ENCODE assay signal across 10 cellular contexts in the genomic region with DNA sequence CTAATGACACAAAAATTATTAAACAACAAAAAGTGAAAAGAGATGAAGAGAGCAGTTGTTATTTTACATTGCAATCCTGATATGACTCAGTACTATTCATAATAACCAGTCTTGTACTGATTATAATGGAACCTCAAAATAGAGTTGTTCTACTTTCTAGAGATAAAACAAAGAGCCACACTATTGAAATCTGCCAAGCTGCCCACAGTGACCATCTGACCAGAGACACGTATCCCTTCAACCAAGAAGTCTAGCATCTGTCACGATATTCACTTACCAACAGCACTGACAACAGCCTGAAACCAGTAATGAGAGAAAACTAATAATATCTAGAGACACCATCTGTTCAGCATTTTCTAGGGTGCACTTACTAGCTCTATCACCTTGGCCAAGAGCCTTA.
DNase-seq lines count a peak whose midpoint lies in the region; ATAC-seq and FAIRE-seq lines count a peak whose summit lies in the region.
"Had no signal": no experiment of that assay in that cellular context is flagged by ENCODE, and none has a peak within 500 bp of the region (broad histone marks: within the 10 kb centered on the region; RNA-seq: fewer than 3 reads in every experiment).

No MANE protein-coding gene starts in this region.

- DNase-seq in NCI-H82 treated with DMSO at 0.1 percent for 48 hours (lab: John Stamatoyannopoulos, UW; ENCODE audit: unreplicated experiment) (peak; percentile 51), NCI-H510A (lab: John Stamatoyannopoulos, UW) (no peak), COR-L47 (lab: John Stamatoyannopoulos, UW) (no peak), HTR-8/SVneo (ENCODE audit: insufficient read length, low spot score) (no peak)
- DNase-seq in activated T-cell treated with anti-CD3 and anti-CD28 coated beads, Interleukin-2, amount 50 U/mL, for 24 hours, result no peak
- DNase-seq: activated T-cell treated with anti-CD3 and anti-CD28 coated beads, Interleukin-2, amount 50 U/mL, for 4 hours; nephron progenitor cell had no signal

- no peaks in the 10 kb centered on the region for H3K36me3 Mint-ChIP-seq in activated T-cell treated with anti-CD3 and anti-CD28 coated beads, Interleukin-2, amount 50 U/mL, for 24 hours (ENCODE audit: low read depth)

- H3K27ac Mint-ChIP-seq in activated T-cell treated with anti-CD3 and anti-CD28 coated beads, Interleukin-2, amount 50 U/mL, for 24 hours, result no peak overlapping the region
- H3K27ac Mint-ChIP-seq: nephron progenitor cell had no signal

- no peaks in the 10 kb centered on the region for H3K4me1 Mint-ChIP-seq in activated T-cell treated with anti-CD3 and anti-CD28 coated beads, Interleukin-2, amount 50 U/mL, for 24 hours (ENCODE audit: low read depth)
- H3K4me1 Mint-ChIP-seq: nephron progenitor cell had no signal

- no peaks in the 10 kb centered on the region for H3K9me3 Mint-ChIP-seq in activated T-cell treated with anti-CD3 and anti-CD28 coated beads, Interleukin-2, amount 50 U/mL, for 24 hours
- H3K9me3 Mint-ChIP-seq: nephron progenitor cell had no signal

- peak; percentile 87 for ATAC-seq in GM18858 (IDR thresholded peaks at IDR 0.05; ENCODE audit: unreplicated experiment)
- ATAC-seq in GM21576 (IDR thresholded peaks at IDR 0.05; ENCODE audit: unreplicated experiment), result peak; percentile 71
- ATAC-seq in HG03103 (IDR thresholded peaks at IDR 0.05; ENCODE audit: low read depth, unreplicated experiment), result peak; percentile 73
- ATAC-seq: activated T-cell treated with anti-CD3 and anti-CD28 coated beads, Interleukin-2, amount 50 U/mL, for 4 hours had no signal

- no peak overlapping the region for H3K4me3 Mint-ChIP-seq in activated T-cell treated with anti-CD3 and anti-CD28 coated beads, Interleukin-2, amount 50 U/mL, for 24 hours
- H3K4me3 Mint-ChIP-seq: activated T-cell treated with anti-CD3 and anti-CD28 coated beads, Interleukin-2, amount 50 U/mL, for 4 hours; nephron progenitor cell had no signal

- FAIRE-seq in HTR-8/SVneo (lab: Jason Lieb, UNC), result no peak

- H3K27me3 Mint-ChIP-seq in activated T-cell treated with anti-CD3 and anti-CD28 coated beads, Interleukin-2, amount 50 U/mL, for 24 hours, result no peaks in the 10 kb centered on the region
